ENCODE assay signal across 8 cellular contexts in genomic region chr12:68746572-68747180, GRCh38. TPM values are rescaled to one million over a fixed set of nuclear protein-coding genes. Genes with fewer than 3 reads are reported as not detected.
DNase-seq lines count a peak whose midpoint lies in the region; ATAC-seq and TF ChIP-seq lines count a peak whose summit lies in the region.

No MANE protein-coding gene starts in this region.

- peak overlapping the region; percentile 94 for H3K27ac Mint-ChIP-seq in activated naive CD8-positive, alpha-beta T cell treated with anti-CD3 and anti-CD28 coated beads, Interleukin-2, amount 50 U/mL, for 24 hours
- H3K27ac Mint-ChIP-seq in osteocyte (ENCODE audit: unreplicated experiment) = peak overlapping the region; percentile 88

- intact Hi-C loops in cardiac septum (cut with DNase I) = loop anchor here (2.0 kb wide), 1 partner anchor 62 kb away; the partner anchor contains the start of gene MDM2

- no peaks in the 10 kb centered on the region for H3K27me3 Mint-ChIP-seq in activated naive CD8-positive, alpha-beta T cell treated with anti-CD3 and anti-CD28 coated beads, Interleukin-2, amount 50 U/mL, for 24 hours
- H3K27me3 Mint-ChIP-seq in osteocyte (ENCODE audit: unreplicated experiment) = no peaks in the 10 kb centered on the region

- H3K36me3 Mint-ChIP-seq in activated naive CD8-positive, alpha-beta T cell treated with anti-CD3 and anti-CD28 coated beads, Interleukin-2, amount 50 U/mL, for 24 hours (ENCODE audit: low read depth) = peaks cover 14% of the 10 kb centered on the region
- H3K36me3 Mint-ChIP-seq in osteocyte (ENCODE audit: unreplicated experiment) = peaks cover 5% of the 10 kb centered on the region

- DNase-seq in DMS114 treated with DMSO at 0.1 percent for 48 hours (lab: John Stamatoyannopoulos, UW; ENCODE audit: unreplicated experiment) (peak; percentile 38), HT-29 (ENCODE audit: low spot score) (peak; percentile 56), SHP77 (lab: John Stamatoyannopoulos, UW) (peak; percentile 23 to 48), cardiac septum (ENCODE audit: low spot score) (peak; percentile 80), osteocyte (ENCODE audit: extremely low spot score, unreplicated experiment) (peak; percentile 87), NK-92 (lab: John Stamatoyannopoulos, UW; ENCODE audit: unreplicated experiment) (no peak)
- DNase-seq in activated naive CD8-positive, alpha-beta T cell treated with anti-CD3 and anti-CD28 coated beads, Interleukin-2, amount 50 U/mL, for 24 hours = peak; percentile 52

- peak overlapping the region; percentile 95 for H3K4me3 Mint-ChIP-seq in activated naive CD8-positive, alpha-beta T cell treated with anti-CD3 and anti-CD28 coated beads, Interleukin-2, amount 50 U/mL, for 24 hours
- peak overlapping the region; percentile 99 for H3K4me3 Mint-ChIP-seq in osteocyte (ENCODE audit: unreplicated experiment)

- no peaks in the 10 kb centered on the region for H3K9me3 Mint-ChIP-seq in activated naive CD8-positive, alpha-beta T cell treated with anti-CD3 and anti-CD28 coated beads, Interleukin-2, amount 50 U/mL, for 24 hours
- H3K9me3 Mint-ChIP-seq in osteocyte (ENCODE audit: unreplicated experiment) = no peaks in the 10 kb centered on the region

- H3K4me1 Mint-ChIP-seq in activated naive CD8-positive, alpha-beta T cell treated with anti-CD3 and anti-CD28 coated beads, Interleukin-2, amount 50 U/mL, for 24 hours = peaks cover 28% of the 10 kb centered on the region
- peaks cover 22% of the 10 kb centered on the region for H3K4me1 Mint-ChIP-seq in osteocyte (ENCODE audit: unreplicated experiment)

- ATAC-seq in GM21423 (IDR thresholded peaks at IDR 0.05; ENCODE audit: unreplicated experiment) = peak; percentile 36
- peak; percentile 59 for ATAC-seq in activated naive CD8-positive, alpha-beta T cell treated with anti-CD3 and anti-CD28 coated beads, Interleukin-2, amount 50 U/mL, for 24 hours

- no peak for TF ChIP-seq CTCF in osteocyte (IDR thresholded peaks at IDR 0.05)

RNA-seq across cellular contexts. Expression of gene SLC35E3, which starts 0.7 kb away (rescaled TPM):
- 2.9 and 4.6 TPM in 2 replicates for total RNA-seq in HT-29 (2014; rRNA removed; shearing (Covaris generic))
- total RNA-seq in cardiac septum (6.2 TPM), osteocyte (9.5 and 16.2 TPM in 2 replicates)

RNA-seq across cellular contexts. Expression of gene NUP107, which starts 59.9 kb away (rescaled TPM):
- total RNA-seq in HT-29 (2014; rRNA removed; shearing (Covaris generic)) = 45.4 and 48.3 TPM in 2 replicates
- 23.1 TPM for total RNA-seq in cardiac septum
- 35.6 and 37.3 TPM in 2 replicates for total RNA-seq in osteocyte
